ENCODE assay signal across 8 cellular contexts in genomic region chr16:86555763-86556130, GRCh38. TPM values are rescaled to one million over a fixed set of nuclear protein-coding genes. Genes with fewer than 3 reads are reported as not detected.
DNase-seq lines count a peak whose midpoint lies in the region; ATAC-seq and TF ChIP-seq lines count a peak whose summit lies in the region.

No MANE protein-coding gene starts in this region.

- H3K4me1 Mint-ChIP-seq in chondrocyte (ENCODE audit: low read depth) = peaks cover 18% of the 10 kb centered on the region
- H3K4me1 Mint-ChIP-seq in naive thymus-derived CD8-positive, alpha-beta T cell = peaks cover 4 to 32% (median 20%) of the 10 kb centered on the region in 4 donors

- H3K36me3 Mint-ChIP-seq in chondrocyte (ENCODE audit: low read depth) = no peaks in the 10 kb centered on the region
- peaks cover 0 to 12% (median 0%) of the 10 kb centered on the region in 3 donors for H3K36me3 Mint-ChIP-seq in naive thymus-derived CD8-positive, alpha-beta T cell

- H3K4me1 ChIP-seq in HUES6 (ENCODE audit: control insufficient read depth, insufficient read depth, low read length) = no peaks in the 10 kb centered on the region

- H3K9me3 Mint-ChIP-seq in chondrocyte (ENCODE audit: low read depth) = no peaks in the 10 kb centered on the region
- H3K9me3 Mint-ChIP-seq in naive thymus-derived CD8-positive, alpha-beta T cell = peaks cover 0 to 2% (median 0%) of the 10 kb centered on the region in 9 donors

- H3K36me3 ChIP-seq in HUES6 (ENCODE audit: control insufficient read depth, insufficient read depth, low read length) = peaks cover 7% of the 10 kb centered on the region

- no peaks in the 10 kb centered on the region; the same call in 1 of the 2 replicates for H3K27me3 ChIP-seq in HUES6 (ENCODE audit: control insufficient read depth, insufficient read depth, low read length)

- TF ChIP-seq CTCF in AG09309 (IDR thresholded peaks at IDR 0.05; ENCODE audit: control insufficient read depth, insufficient read depth, low read depth, low read length, missing control alignments) (no peak), chondrocyte (IDR thresholded peaks at IDR 0.05) (no peak)

- H3K4me3 Mint-ChIP-seq in chondrocyte (ENCODE audit: unreplicated experiment) = peak overlapping the region; percentile 84
- H3K4me3 Mint-ChIP-seq in naive thymus-derived CD8-positive, alpha-beta T cell = peak overlapping the region; percentile 93 to 98 (median 94)

- peak overlapping the region; percentile 81 for H3K9ac ChIP-seq in HUES6 (ENCODE audit: low read length)

- H3K27me3 Mint-ChIP-seq in chondrocyte (ENCODE audit: low read depth) = no peaks in the 10 kb centered on the region
- H3K27me3 Mint-ChIP-seq in naive thymus-derived CD8-positive, alpha-beta T cell = peaks cover under 1 to 25% (median 16%) of the 10 kb centered on the region in 5 donors

- H3K27ac Mint-ChIP-seq in chondrocyte (ENCODE audit: unreplicated experiment) = peak overlapping the region; percentile 94
- H3K27ac Mint-ChIP-seq in naive thymus-derived CD8-positive, alpha-beta T cell = peak overlapping the region; percentile 94 to 99 (median 98)

- no peak overlapping the region for H3K27ac ChIP-seq in HUES6 (ENCODE audit: low read depth, low read length)

- DNase-seq in AG09309 (ENCODE audit: low read depth) (no peak), chondrocyte (ENCODE audit: low spot score) (no peak), cortex of kidney (lab: John Stamatoyannopoulos, UW) (no peak), DMS79 (lab: John Stamatoyannopoulos, UW) (no peak)
- DNase-seq in naive thymus-derived CD8-positive, alpha-beta T cell = no peak

- H3K9me3 ChIP-seq in HUES6 (ENCODE audit: control insufficient read depth, insufficient read depth, low read depth, low read length) = no peaks in the 10 kb centered on the region

- ATAC-seq in naive thymus-derived CD8-positive, alpha-beta T cell = no peak
- no peak for ATAC-seq in GM18909 (IDR thresholded peaks at IDR 0.05; ENCODE audit: poor library complexity, unreplicated experiment)
- ATAC-seq in HG02970 (IDR thresholded peaks at IDR 0.05; ENCODE audit: low FRiP score, unreplicated experiment) = no peak

- peak overlapping the region; percentile 91 for H3K4me3 ChIP-seq in AG09309 (ENCODE audit: control insufficient read depth, low read depth, low read length)
- H3K4me3 ChIP-seq in HUES6 (ENCODE audit: low read depth, low read length) = peak overlapping the region; percentile 85

- POLR2A ChIA-PET in naive thymus-derived CD8-positive, alpha-beta T cell (lab: Charles Lee) = interaction anchor here (1.0 kb wide), 1 partner anchor 20 kb away, joined by 4 read pairs; no protein-coding TSS in a partner anchor

RNA-seq across cellular contexts. Expression of gene MTHFSD, which starts 0.7 kb away (rescaled TPM):
- total RNA-seq in chondrocyte = 8.1 to 13.2 TPM (median 8.5 TPM) in 3 replicates
- total RNA-seq in naive thymus-derived CD8-positive, alpha-beta T cell = 10 to 100 TPM; 37.9 to 41.6 TPM
- 10 to 100 TPM in 2 of 3 donors, 1 to 10 TPM in 1; 9.8 to 19.0 (median 16.1) TPM for polyA plus RNA-seq in naive thymus-derived CD8-positive, alpha-beta T cell

RNA-seq across cellular contexts. Expression of gene FOXC2, which starts 10.9 kb away (rescaled TPM):
- total RNA-seq in chondrocyte = 70.4 to 84.2 TPM (median 77.8 TPM) in 3 replicates
- not detected for total RNA-seq in naive thymus-derived CD8-positive, alpha-beta T cell
- polyA plus RNA-seq in naive thymus-derived CD8-positive, alpha-beta T cell = not detected

RNA-seq across cellular contexts. Expression of gene FOXL1, which starts 22.6 kb away (rescaled TPM):
- total RNA-seq in chondrocyte = 7.7 to 10.1 TPM (median 8.1 TPM) in 3 replicates
- not detected for total RNA-seq in naive thymus-derived CD8-positive, alpha-beta T cell
- polyA plus RNA-seq in naive thymus-derived CD8-positive, alpha-beta T cell = not detected

RNA-seq across cellular contexts. Expression of gene FOXF1, which starts 45.4 kb away (rescaled TPM):
- not detected in 3 replicates for total RNA-seq in chondrocyte
- total RNA-seq in naive thymus-derived CD8-positive, alpha-beta T cell = not detected
- not detected for polyA plus RNA-seq in naive thymus-derived CD8-positive, alpha-beta T cell

Comparison
In these comparisons a context has a peak if more than half of its experiments do, and no peak if none do; other contexts are left out.
1. RNA of gene FOXC2, which starts 10.9 kb away (total RNA-seq): 70.4 to 84.2 TPM in chondrocyte; not detected in naive thymus-derived CD8-positive, alpha-beta T cell; every median in the first group is over 10 times any median in the second.